32 cellular contexts compared by ENCODE assay signal in the genomic region with DNA sequence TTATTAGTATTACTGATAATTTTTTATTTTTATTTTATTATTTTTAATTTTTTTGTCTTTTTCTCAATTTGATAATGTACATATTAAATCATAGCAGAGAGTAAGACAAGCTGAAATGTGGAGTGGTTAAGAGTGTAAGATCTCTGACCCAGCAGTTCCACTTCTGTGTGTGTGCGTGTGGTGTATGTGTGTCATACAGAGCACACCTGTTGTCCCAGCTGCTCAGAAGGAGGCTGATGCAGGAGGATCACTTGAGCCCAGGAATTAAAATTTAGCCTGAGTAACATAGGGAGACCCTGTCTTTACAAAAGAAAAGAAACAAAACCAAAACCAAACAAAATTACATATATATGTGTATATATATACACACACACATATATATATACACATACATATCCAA. TPM values are rescaled to one million over a fixed set of nuclear protein-coding genes. Genes with fewer than 3 reads are reported as not detected.
"Had no signal": no experiment of that assay in that cellular context is flagged by ENCODE, and none has a peak within 500 bp of the region (broad histone marks: within the 10 kb centered on the region; RNA-seq: fewer than 3 reads in every experiment).

No MANE protein-coding gene starts in this region.

- H3K4me3 ChIP-seq: ascending aorta, cardiac muscle cell, coronary artery, dorsolateral prefrontal cortex, lower lobe of right lung, mucosa of descending colon, ovary, prostate gland, thoracic aorta had no signal

- H3K36me3 ChIP-seq: ascending aorta, cardiac muscle cell, lower lobe of right lung, neutrophil, ovary, prostate gland, thoracic aorta, WERI-Rb-1 had no signal

- H3K27ac Mint-ChIP-seq: activated naive CD8-positive, alpha-beta T cell; brain; nephron progenitor cell; stimulated activated effector memory CD8-positive, alpha-beta T cell treated with anti-CD3 and anti-CD28 coated beads, Interleukin-12 subunit alpha, Interleukin-12 subunit beta, amount 100 ng/mL, for 72 hours; stimulated activated naive CD8-positive, alpha-beta T cell treated with anti-CD3 and anti-CD28 coated beads, Interleukin-15, Interleukin-2, amounts not matched to agents 100 ng/mL and 50 ng/mL, for 24 hours had no signal

- H3K27me3 ChIP-seq: ascending aorta, cardiac muscle cell, dorsolateral prefrontal cortex, neutrophil, ovary had no signal

- H3K4me1 ChIP-seq: ascending aorta, lower lobe of right lung, prostate gland had no signal

- H3K9me3 ChIP-seq: ascending aorta, lower lobe of right lung, mucosa of descending colon, neutrophil, ovary, prostate gland, thoracic aorta had no signal

- H3K36me3 Mint-ChIP-seq: activated naive CD8-positive, alpha-beta T cell; brain; stimulated activated effector memory CD8-positive, alpha-beta T cell treated with anti-CD3 and anti-CD28 coated beads, Interleukin-12 subunit alpha, Interleukin-12 subunit beta, amount 100 ng/mL, for 72 hours had no signal

- H3K4me1 Mint-ChIP-seq: brain; stimulated activated effector memory CD8-positive, alpha-beta T cell treated with anti-CD3 and anti-CD28 coated beads, Interleukin-12 subunit alpha, Interleukin-12 subunit beta, amount 100 ng/mL, for 72 hours had no signal

- H3K27ac ChIP-seq: ascending aorta, cardiac muscle cell, coronary artery, dorsolateral prefrontal cortex, lower lobe of right lung, neutrophil, ovary, prostate gland, thoracic aorta, WERI-Rb-1 had no signal

- DNase-seq: activated CD4-positive, alpha-beta T cell treated with anti-CD3 and anti-CD28 coated beads for 48 hours; activated CD4-positive, alpha-beta T cell treated with anti-CD3 and anti-CD28 coated beads, Interleukin-2, amount 50 U/mL, for 48 hours; activated CD8-positive, alpha-beta memory T cell treated with anti-CD3 and anti-CD28 coated beads for 24 hours; activated effector memory CD4-positive, alpha-beta T cell treated with Interleukin-2 at 50 U/mL for 16 hours; activated naive CD4-positive, alpha-beta T cell treated with Interleukin-2 at 50 U/mL for 16 hours; cerebellar nuclear complex; dorsolateral prefrontal cortex; effector memory CD4-positive, alpha-beta T cell; kidney glomerular epithelial cell; lower lobe of right lung; mesendoderm; mucosa of descending colon; nephron progenitor cell; ovary; retina; small intestine; stimulated activated CD4-positive, alpha-beta T cell treated with anti-CD3 and anti-CD28 coated beads, Interleukin-4, amount 100 ng/mL, for 24 hours; T1000; trophoblast cell; WERI-Rb-1 had no signal

- H3K27me3 Mint-ChIP-seq: activated naive CD8-positive, alpha-beta T cell; stimulated activated naive CD8-positive, alpha-beta T cell treated with anti-CD3 and anti-CD28 coated beads, Interleukin-15, Interleukin-2, amounts not matched to agents 100 ng/mL and 50 ng/mL, for 24 hours had no signal

- H3K4me3 Mint-ChIP-seq: activated naive CD8-positive, alpha-beta T cell; brain; nephron progenitor cell; stimulated activated effector memory CD8-positive, alpha-beta T cell treated with anti-CD3 and anti-CD28 coated beads, Interleukin-12 subunit alpha, Interleukin-12 subunit beta, amount 100 ng/mL, for 72 hours; stimulated activated naive CD8-positive, alpha-beta T cell treated with anti-CD3 and anti-CD28 coated beads, Interleukin-15, Interleukin-2, amounts not matched to agents 100 ng/mL and 50 ng/mL, for 24 hours had no signal

- H3K9me3 Mint-ChIP-seq: nephron progenitor cell; stimulated activated effector memory CD8-positive, alpha-beta T cell treated with anti-CD3 and anti-CD28 coated beads, Interleukin-12 subunit alpha, Interleukin-12 subunit beta, amount 100 ng/mL, for 72 hours; stimulated activated naive CD8-positive, alpha-beta T cell treated with anti-CD3 and anti-CD28 coated beads, Interleukin-15, Interleukin-2, amounts not matched to agents 100 ng/mL and 50 ng/mL, for 24 hours had no signal

RNA-seq across cellular contexts. Expression of gene CIDEC, which starts 1.4 kb away (rescaled TPM):
- total RNA-seq: cardiac muscle cell, epithelial cell of proximal tubule, frontal cortex, lower lobe of right lung had no signal
